In genomic region chr6:30877419-30878262, GRCh38 we compare ENCODE assay signal across 8 cellular contexts. TPM values are rescaled to one million over a fixed set of nuclear protein-coding genes. Genes with fewer than 3 reads are reported as not detected.
DNase-seq lines count a peak whose midpoint lies in the region; ATAC-seq and TF ChIP-seq lines count a peak whose summit lies in the region.

No MANE protein-coding gene starts in this region.

- ATAC-seq in HG02588 (IDR thresholded peaks at IDR 0.05; ENCODE audit: unreplicated experiment) = no peak

- peak overlapping the region; percentile 61 to 99 for H3K9ac ChIP-seq in liver (ENCODE audit: low read depth in 1 of 2, low read length in 2 of 2)

- no peaks in the 10 kb centered on the region for H3K36me3 ChIP-seq in BJ (ENCODE audit: control insufficient read depth, insufficient read depth, low read length)
- no peaks in the 10 kb centered on the region for H3K36me3 ChIP-seq in liver (ENCODE audit: control insufficient read depth in 4 of 4, insufficient read depth in 3 of 4, low read depth in 1 of 4, low read length in 3 of 4)

- peaks cover 0 to 11% (median 1%) of the 10 kb centered on the region in 4 donors for H3K4me1 ChIP-seq in liver (ENCODE audit: control insufficient read depth in 4 of 4, insufficient read depth in 4 of 4, low read length in 3 of 4)

- peak overlapping the region; percentile 12; the same call in 1 of the 2 replicates for H3K4me3 ChIP-seq in BJ (ENCODE audit: low read depth, low read length)
- peak overlapping the region; percentile 47 to 75 (median 52) for H3K4me3 ChIP-seq in liver (ENCODE audit: low read depth in 1 of 3, low read length in 3 of 3)

- no peaks in the 10 kb centered on the region for H3K9me3 ChIP-seq in liver (ENCODE audit: control insufficient read depth in 4 of 4, low read length in 3 of 4)

- POLR2A ChIA-PET in BJ (lab: Charles Lee) = no interaction called here
- POLR2A ChIA-PET in HEK293T (lab: Yijun Ruan, JAX) = interaction anchor here (0.6 to 1.2 kb wide), 3 partner anchors 52 to 194 kb away, joined by 3 read pairs; no protein-coding TSS in a partner anchor

- CTCF ChIA-PET in BJ (lab: Yijun Ruan, JAX) = interaction anchor here (0.6 to 12.0 kb wide), 25 partner anchors 10 to 202 kb away, joined by 3 to 274 read pairs (median 5); partner anchors contain the start of gene VARS2
- CTCF ChIA-PET in HEK293T (lab: Yijun Ruan, JAX) = interaction anchor here (0.7 to 2.8 kb wide), 4 partner anchors 8 to 210 kb away, joined by 3 to 11 read pairs (median 4); no protein-coding TSS in a partner anchor

- TF ChIP-seq RAD21 in liver (IDR thresholded peaks at IDR 0.05) = peak; percentile 97 to 98

- WGBS in liver = 13% methylated on average over 15 of the region's 15 CpGs

- peak; percentile 91 for TF ChIP-seq CTCF in BJ (IDR thresholded peaks at IDR 0.05; ENCODE audit: insufficient read depth, low read depth, low read length)
- peak; percentile 93 for TF ChIP-seq CTCF in liver (IDR thresholded peaks at IDR 0.05; ENCODE audit: low read depth, low read length, missing input control)

- DNase-seq in BJ (ENCODE audit: low read depth) = peak; percentile 34
- peak; percentile 78 for DNase-seq in HEK293T (ENCODE audit: extremely low spot score)
- DNase-seq in NCI-H524 (lab: John Stamatoyannopoulos, UW) = peak; percentile 54 to 84
- peak; percentile 72 for DNase-seq in activated CD4-positive, alpha-beta T cell treated with anti-CD3 and anti-CD28 coated beads, Interleukin-2, amount 50 U/mL, for 1 hour
- DNase-seq in dedifferentiated amniotic fluid mesenchymal stem cell (ENCODE audit: extremely low spot score) = peak; percentile 95
- peak; percentile 68 for DNase-seq in stimulated activated CD4-positive, alpha-beta T cell treated with anti-CD3 and anti-CD28 coated beads, Interleukin-2, amount 100 ng/mL, for 48 hours

- no peaks in the 10 kb centered on the region for H3K27me3 ChIP-seq in BJ (ENCODE audit: control insufficient read depth, insufficient read depth, low read length)
- no peaks in the 10 kb centered on the region for H3K27me3 ChIP-seq in liver (ENCODE audit: control insufficient read depth in 4 of 4, insufficient read depth in 4 of 4, low read length in 3 of 4)

- H3K27ac ChIP-seq in liver (ENCODE audit: low read depth in 1 of 2, low read length in 2 of 2) = peak overlapping the region; percentile 83 to 91

TF ChIP-seq in HEK293T, 16 proteins besides CTCF, POLR2A, EP300 and RAD21:
- TF ChIP-seq SUZ12 (IDR thresholded peaks at IDR 0.05) = no peak
- no peak for TF ChIP-seq ARNT (IDR thresholded peaks at IDR 0.05)
- no peak for TF ChIP-seq CTBP1 (IDR thresholded peaks at IDR 0.05; ENCODE audit: borderline replicate concordance)

TF ChIP-seq in liver, 16 proteins besides CTCF, POLR2A, EP300 and RAD21:
- no peak for TF ChIP-seq ZBTB33 (IDR thresholded peaks at IDR 0.05)
- TF ChIP-seq TAF1 (conservative IDR thresholded peaks at IDR 0.05) = peak; percentile 64
- TF ChIP-seq EGR1 (IDR thresholded peaks at IDR 0.05; ENCODE audit: low read depth in 2 of 2) = no peak
- TF ChIP-seq SP1 (IDR thresholded peaks at IDR 0.05) = peak; percentile 61
- TF ChIP-seq YY1 (IDR thresholded peaks at IDR 0.05) = peak; percentile 92
- peak; percentile 53 to 71 for TF ChIP-seq RXRA (IDR thresholded peaks at IDR 0.05)
- TF ChIP-seq, protein P1, sequence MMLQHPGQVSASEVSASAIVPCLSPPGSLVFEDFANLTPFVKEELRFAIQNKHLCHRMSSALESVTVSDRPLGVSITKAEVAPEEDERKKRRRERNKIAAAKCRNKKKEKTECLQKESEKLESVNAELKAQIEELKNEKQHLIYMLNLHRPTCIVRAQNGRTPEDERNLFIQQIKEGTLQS (IDR thresholded peaks at IDR 0.05) = peak; percentile 21
- peak; percentile 74 for TF ChIP-seq NR2F2 (IDR thresholded peaks at IDR 0.05)
- peak; percentile 5 to 34 for TF ChIP-seq HNF4A (conservative IDR thresholded peaks at IDR 0.05)
- TF ChIP-seq JUND (IDR thresholded peaks at IDR 0.05) = peak; percentile 38 to 43

RNA-seq across cellular contexts. Expression of gene DDR1, which starts 6.7 kb away (rescaled TPM):
- polyA plus RNA-seq in BJ (2011; rRNA removed) (10.6 and 17.0 TPM in 2 replicates), liver (1 to 10 TPM; 1.2 to 4.8 TPM)
- 15.0 and 29.9 TPM in 2 replicates for polyA minus RNA-seq in BJ (2011; rRNA and poly(A)+ RNA removed)
- 1 to 10 TPM; 4.0 to 5.3 TPM for total RNA-seq in liver

RNA-seq across cellular contexts. Expression of gene GTF2H4, which starts 30.4 kb away (rescaled TPM):
- polyA plus RNA-seq in BJ (2011; rRNA removed) (24.9 and 28.2 TPM in 2 replicates), liver (10 to 100 TPM in 1 of 2 donors, 1 to 10 TPM in 1; 6.2 to 15.8 TPM)
- polyA minus RNA-seq in BJ (2011; rRNA and poly(A)+ RNA removed) = 12.8 and 13.3 TPM in 2 replicates
- total RNA-seq in liver = 10 to 100 TPM; 11.0 to 13.6 TPM

RNA-seq across cellular contexts. Expression of gene VARS2, which starts 36.4 kb away (rescaled TPM):
- polyA plus RNA-seq in BJ (2011; rRNA removed) = 14.8 and 16.1 TPM in 2 replicates
- polyA minus RNA-seq in BJ (2011; rRNA and poly(A)+ RNA removed) = 10.3 and 15.8 TPM in 2 replicates
- 10 to 100 TPM; 10.2 to 23.3 TPM for total RNA-seq in liver
- polyA plus RNA-seq in liver = 10 to 100 TPM in 1 of 2 donors, 1 to 10 TPM in 1; 9.4 to 22.4 TPM

RNA-seq across cellular contexts. Expression of gene SFTA2, which starts 54.3 kb away (rescaled TPM):
- polyA plus RNA-seq in BJ (2011; rRNA removed) (not detected in 2 replicates), liver (under 1 TPM in 1 of 2 donors, not detected in 1; 0.60 TPM)
- not detected in 2 replicates for polyA minus RNA-seq in BJ (2011; rRNA and poly(A)+ RNA removed)
- not detected for total RNA-seq in liver

Comparison
In these comparisons a context has a peak if more than half of its experiments do, and no peak if none do; other contexts are left out.
1. DNase-seq: peak in every context shown above with its lines; median percentile 95 in dedifferentiated amniotic fluid mesenchymal stem cell; 78 in HEK293T; 72 in activated CD4-positive, alpha-beta T cell treated with anti-CD3 and anti-CD28 coated beads, Interleukin-2, amount 50 U/mL, for 1 hour; 69 in NCI-H524; 68 in stimulated activated CD4-positive, alpha-beta T cell treated with anti-CD3 and anti-CD28 coated beads, Interleukin-2, amount 100 ng/mL, for 48 hours; 34 in BJ.